ENCODE assay signal across 23 cellular contexts in the genomic region with DNA sequence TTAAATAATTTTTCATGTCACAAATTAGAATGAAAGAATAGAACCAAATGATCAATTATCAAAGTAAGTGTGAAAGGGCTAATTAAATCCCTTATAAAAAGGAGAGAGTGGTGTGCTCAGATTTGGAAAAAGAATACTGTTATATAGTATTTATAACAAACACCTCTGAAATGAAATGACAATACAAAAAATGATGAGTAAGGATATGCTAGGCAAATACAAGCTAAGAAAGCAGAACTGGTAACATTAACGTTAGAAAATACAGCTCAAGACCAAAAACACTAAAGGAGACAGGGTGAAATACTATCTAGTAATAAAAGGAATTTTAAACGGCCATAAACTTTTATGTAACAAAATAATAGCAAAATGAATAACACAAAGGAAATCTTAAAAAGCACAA.
DNase-seq lines count a peak whose midpoint lies in the region; ATAC-seq, FAIRE-seq and TF ChIP-seq lines count a peak whose summit lies in the region.
"Had no signal": no experiment of that assay in that cellular context is flagged by ENCODE, and none has a peak within 500 bp of the region (broad histone marks: within the 10 kb centered on the region; RNA-seq: fewer than 3 reads in every experiment).

No MANE protein-coding gene starts in this region.

- no peak overlapping the region for H3K4me3 Mint-ChIP-seq in glutamatergic neuron (ENCODE audit: unreplicated experiment)
- H3K4me3 Mint-ChIP-seq: CD4-positive, alpha-beta memory T cell had no signal

- H3K4me2 ChIP-seq in KMS-11: peak overlapping the region; percentile 73
- H3K4me2 ChIP-seq in K562 (ENCODE audit: insufficient read depth, low read length): no peak overlapping the region
- H3K4me2 ChIP-seq: A549 had no signal

- 6% methylated on average over 2 of the region's 2 CpGs for WGBS in K562 (ENCODE audit: insufficient coverage, low coverage, missing lambda C conversion rate)
- WGBS in heart left ventricle, 4 donors: 42 to 46% (median 46%) methylated on average over 2 of the region's 2 CpGs

- H2AFZ ChIP-seq in KMS-11 (ENCODE audit: low read depth) (no peak overlapping the region; the same call in 1 of the 2 replicates), K562 (ENCODE audit: low read depth, low read length) (no peak overlapping the region)
- H2AFZ ChIP-seq: GM23248 had no signal

- H3K9me1 ChIP-seq in K562 (ENCODE audit: control insufficient read depth, insufficient read depth, low read length): no peaks in the 10 kb centered on the region

- no peak for TF ChIP-seq EP300 in K562 (IDR thresholded peaks at IDR 0.05; ENCODE audit: low read length)

- H3K9ac ChIP-seq in KMS-11 (no peak overlapping the region), K562 (ENCODE audit: insufficient read depth in 1 of 2, low read depth in 2 of 2, low read length in 2 of 2) (no peak overlapping the region)
- H3K9ac ChIP-seq: BLaER1 treated with 17β-estradiol and CSF1 and Interleukin-3, amounts not matched to agents 10 nM and 100 nM; GM23248 had no signal

- H3K4me3 ChIP-seq in KMS-11 (IDR thresholded peaks at IDR 0.05; ENCODE audit: insufficient read depth, low read depth, low read length): no peak overlapping the region
- no peak overlapping the region for H3K4me3 ChIP-seq in K562
- H3K4me3 ChIP-seq in heart left ventricle: no peak overlapping the region
- H3K4me3 ChIP-seq: A549; BLaER1 treated with 17β-estradiol and CSF1 and Interleukin-3, amounts not matched to agents 10 nM and 100 nM; GM12878; GM23248 had no signal

- in situ Hi-C loops in K562 (cut with MboI): no loop called here

- no peak overlapping the region for H3K27ac Mint-ChIP-seq in glutamatergic neuron (ENCODE audit: unreplicated experiment)

- no peak for ATAC-seq in K562
- no peak for ATAC-seq in heart left ventricle
- ATAC-seq: A549, GM12878 had no signal

- no peaks in the 10 kb centered on the region for H3K27me3 Mint-ChIP-seq in glutamatergic neuron (ENCODE audit: unreplicated experiment)
- H3K27me3 Mint-ChIP-seq: CD4-positive, alpha-beta memory T cell had no signal

- TF ChIP-seq POLR2A in K562 (conservative IDR thresholded peaks at IDR 0.05) (no peak), heart left ventricle (IDR thresholded peaks at IDR 0.05) (no peak)

- peaks cover 1% of the 10 kb centered on the region for H3K9me3 Mint-ChIP-seq in glutamatergic neuron (ENCODE audit: unreplicated experiment)

- H3K79me2 ChIP-seq in KMS-11 (ENCODE audit: insufficient read depth, low read depth) (no peaks in the 10 kb centered on the region), K562 (ENCODE audit: control insufficient read depth, insufficient read depth, low read length) (no peaks in the 10 kb centered on the region)

- CTCF ChIA-PET in K562 (lab: Yijun Ruan, JAX; ENCODE audit: low intra/inter-chr PET ratio): no interaction called here

- no TSS peak for BruUV-seq in K562 (replicated peaks; lab: Mats Ljungman, UMichigan)

- POLR2A ChIA-PET in K562 (lab: Yijun Ruan, JAX): no interaction called here

- no peak for TF ChIP-seq CTCF in KMS-11 (conservative IDR thresholded peaks at IDR 0.05; ENCODE audit: low read depth, low read length)
- TF ChIP-seq CTCF in K562 (IDR thresholded peaks at IDR 0.05 in 2 of 3, conservative IDR thresholded peaks at IDR 0.05 in 1 of 3; ENCODE audit: insufficient read depth in 2 of 3, low read depth in 1 of 3, low read length in 3 of 3): no peak
- no peak for TF ChIP-seq CTCF in heart left ventricle (IDR thresholded peaks at IDR 0.05)
- no peak for TF ChIP-seq CTCF in D721Med (IDR thresholded peaks at IDR 0.05; ENCODE audit: insufficient read depth, missing control alignments)
- no peak for TF ChIP-seq CTCF in glutamatergic neuron (IDR thresholded peaks at IDR 0.05; ENCODE audit: partially characterized antibody, unreplicated experiment)

- FAIRE-seq in K562 (lab: Jason Lieb, UNC): no peak
- no peak for FAIRE-seq in D721Med (lab: Jason Lieb, UNC)
- FAIRE-seq: A549, GM12878, GM19239, H1 had no signal

- DNase-seq in CD1c-positive myeloid dendritic cell (ENCODE audit: extremely low spot score): peak; percentile 10
- no peak for DNase-seq in K562 (ENCODE audit: extremely low read depth in 1 of 4, low spot score in 3 of 4)
- DNase-seq in heart left ventricle: no peak
- no peak for DNase-seq in D721Med (ENCODE audit: insufficient read length, low spot score)
- DNase-seq in glutamatergic neuron: no peak
- DNase-seq: 8988T; ACHN; BE2C; Calu3; CD4-positive, alpha-beta memory T cell; COR-L47; DMS153; DND-41; GM23248; H7; HCEC 1CT had no signal

- H4K20me1 ChIP-seq in KMS-11 (ENCODE audit: insufficient read depth): no peaks in the 10 kb centered on the region
- no peaks in the 10 kb centered on the region for H4K20me1 ChIP-seq in K562 (replicated peaks; ENCODE audit: control insufficient read depth, insufficient read depth, low read length)
- H4K20me1 ChIP-seq: BLaER1 treated with 17β-estradiol and CSF1 and Interleukin-3, amounts not matched to agents 10 nM and 100 nM had no signal

- H3K4me1 Mint-ChIP-seq in glutamatergic neuron (ENCODE audit: low read depth, unreplicated experiment): no peaks in the 10 kb centered on the region

- peak overlapping the region; percentile 69 for H3K27ac ChIP-seq in KMS-11
- H3K27ac ChIP-seq in K562 (ENCODE audit: extremely low read depth, low read depth, low read length): no peak overlapping the region
- H3K27ac ChIP-seq in heart left ventricle: peak overlapping the region in 1 of 12 donors; percentile 22
- H3K27ac ChIP-seq: A549, GM23248 had no signal

- TF ChIP-seq RAD21 in K562 (CRISPR knock-in tag; conservative IDR thresholded peaks at IDR 0.05 in 1 of 2, IDR thresholded peaks at IDR 0.05 in 1 of 2): no peak

- intact Hi-C loops in K562 (cut with micrococcal nuclease) (no loop called here), heart left ventricle (cut with DNase I) (no loop called here)

- no peaks in the 10 kb centered on the region for H3K9me3 ChIP-seq in K562 (replicated peaks; ENCODE audit: control insufficient read depth, insufficient read depth, low read depth, low read length)
- peaks cover 0 to 4% (median 0%) of the 10 kb centered on the region in 12 donors for H3K9me3 ChIP-seq in heart left ventricle
- H3K9me3 ChIP-seq: A549; BE2C; BLaER1 treated with 17β-estradiol and CSF1 and Interleukin-3, amounts not matched to agents 10 nM and 100 nM had no signal

- H3K27me3 ChIP-seq in KMS-11 (ENCODE audit: insufficient read depth, low read depth) (no peaks in the 10 kb centered on the region), K562 (ENCODE audit: control insufficient read depth in 2 of 2, insufficient read depth in 2 of 2, low read length in 2 of 2) (no peaks in the 10 kb centered on the region), heart left ventricle (no peaks in the 10 kb centered on the region)
- H3K27me3 ChIP-seq: BE2C; BLaER1 treated with 17β-estradiol and CSF1 and Interleukin-3, amounts not matched to agents 10 nM and 100 nM had no signal

- H3K36me3 ChIP-seq in KMS-11 (ENCODE audit: insufficient read depth): no peaks in the 10 kb centered on the region
- no peaks in the 10 kb centered on the region for H3K36me3 ChIP-seq in K562 (ENCODE audit: control insufficient read depth, insufficient read depth, low read length)
- H3K36me3 ChIP-seq in heart left ventricle: no peaks in the 10 kb centered on the region
- H3K36me3 ChIP-seq: BE2C; BLaER1 treated with 17β-estradiol and CSF1 and Interleukin-3, amounts not matched to agents 10 nM and 100 nM had no signal

- H3K4me1 ChIP-seq in KMS-11 (ENCODE audit: low read depth, poor library complexity, severe bottlenecking) (peaks cover 63% of the 10 kb centered on the region), K562 (replicated peaks in 1 of 2; ENCODE audit: control insufficient read depth in 2 of 2, insufficient read depth in 2 of 2, low read length in 2 of 2) (no peaks in the 10 kb centered on the region), heart left ventricle (peaks cover 0 to 5% (median 0%) of the 10 kb centered on the region in 12 donors)
- H3K4me1 ChIP-seq: A549, BE2C had no signal

- H3K36me3 Mint-ChIP-seq in glutamatergic neuron (ENCODE audit: unreplicated experiment): no peaks in the 10 kb centered on the region
- H3K36me3 Mint-ChIP-seq: CD14-positive monocyte; CD4-positive, alpha-beta memory T cell had no signal

TF ChIP-seq in K562, 482 proteins besides CTCF, POLR2A, EP300 and RAD21:
- TF ChIP-seq ARHGAP35 (IDR thresholded peaks at IDR 0.05; ENCODE audit: partially characterized antibody): no peak
- TF ChIP-seq C11orf30 (IDR thresholded peaks at IDR 0.05; ENCODE audit: low read depth): peak; percentile 79
- no peak for TF ChIP-seq HNRNPLL (IDR thresholded peaks at IDR 0.05; ENCODE audit: low read depth, low read length, poor library complexity, severe bottlenecking)
- TF ChIP-seq MAFG (tag; conservative IDR thresholded peaks at IDR 0.05): peak; percentile 28; the same call in 1 of the 2 replicates
- peak; percentile 10; the same call in 1 of the 2 replicates for TF ChIP-seq MAFK (IDR thresholded peaks at IDR 0.05; ENCODE audit: low read length)
- TF ChIP-seq NFIX (CRISPR knock-in tag; IDR thresholded peaks at IDR 0.05; ENCODE audit: low read depth): no peak
- peak; percentile 85 for TF ChIP-seq ZNF316 (IDR thresholded peaks at IDR 0.05)
- TF ChIP-seq MAFF (IDR thresholded peaks at IDR 0.05; ENCODE audit: low read length): peak; percentile 27; the same call in 1 of the 2 replicates
- no peak for TF ChIP-seq CEBPB (tag; IDR thresholded peaks at IDR 0.05)
